1 cellular context compared by ENCODE assay signal in genomic region chr6:72643214-72643613, GRCh38.
TF ChIP-seq lines count a peak whose summit lies in the region.

No MANE protein-coding gene starts in this region.

TF ChIP-seq in GM23338, 12 proteins besides CTCF, POLR2A, EP300 and RAD21 (continued from another document):
- no peak for TF ChIP-seq ZNF462 (CRISPR knock-in tag; IDR thresholded peaks at IDR 0.05)
- no peak for TF ChIP-seq REST (IDR thresholded peaks at IDR 0.05; ENCODE audit: unreplicated experiment)
